Comparison of ENCODE assay signal across 1 cellular context in the genomic region with DNA sequence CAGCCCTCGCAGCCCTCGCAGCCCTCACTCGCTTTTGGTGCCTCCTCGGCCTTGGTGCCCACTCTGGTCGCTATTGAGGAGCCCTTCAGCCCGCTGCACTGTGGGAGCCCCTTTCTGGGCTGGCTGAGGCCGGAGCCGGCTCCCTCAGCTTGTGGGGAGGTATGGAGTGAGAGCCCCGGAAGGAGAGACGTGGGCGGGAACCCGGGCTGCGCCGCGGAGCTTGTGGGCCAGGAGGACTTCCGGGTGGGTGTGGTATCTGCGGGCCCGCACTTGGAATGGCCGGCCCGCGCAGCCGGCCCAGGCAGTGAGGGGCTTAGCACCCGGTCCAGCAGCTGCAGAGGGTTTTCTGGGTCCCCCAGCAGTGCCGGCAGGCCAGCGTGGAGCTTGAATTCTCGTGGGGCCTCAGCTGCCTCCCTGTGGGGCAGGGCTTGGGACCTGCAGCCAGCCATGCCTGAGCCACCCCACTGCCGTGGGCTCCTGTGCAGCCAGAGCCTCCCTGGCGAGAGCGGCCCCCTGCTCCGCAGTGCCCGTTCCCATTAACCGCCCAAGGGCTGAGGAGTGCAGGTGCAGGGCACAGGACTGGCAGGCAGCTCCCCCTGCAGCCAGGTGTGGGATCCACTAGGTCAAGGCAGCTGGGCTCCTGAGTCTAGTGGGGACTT.
TF ChIP-seq lines count a peak whose summit lies in the region.

No MANE protein-coding gene starts in this region.

TF ChIP-seq in K562, 482 proteins besides CTCF, POLR2A, EP300 and RAD21 (continued from another document and continues in another):
- TF ChIP-seq, protein P1, sequence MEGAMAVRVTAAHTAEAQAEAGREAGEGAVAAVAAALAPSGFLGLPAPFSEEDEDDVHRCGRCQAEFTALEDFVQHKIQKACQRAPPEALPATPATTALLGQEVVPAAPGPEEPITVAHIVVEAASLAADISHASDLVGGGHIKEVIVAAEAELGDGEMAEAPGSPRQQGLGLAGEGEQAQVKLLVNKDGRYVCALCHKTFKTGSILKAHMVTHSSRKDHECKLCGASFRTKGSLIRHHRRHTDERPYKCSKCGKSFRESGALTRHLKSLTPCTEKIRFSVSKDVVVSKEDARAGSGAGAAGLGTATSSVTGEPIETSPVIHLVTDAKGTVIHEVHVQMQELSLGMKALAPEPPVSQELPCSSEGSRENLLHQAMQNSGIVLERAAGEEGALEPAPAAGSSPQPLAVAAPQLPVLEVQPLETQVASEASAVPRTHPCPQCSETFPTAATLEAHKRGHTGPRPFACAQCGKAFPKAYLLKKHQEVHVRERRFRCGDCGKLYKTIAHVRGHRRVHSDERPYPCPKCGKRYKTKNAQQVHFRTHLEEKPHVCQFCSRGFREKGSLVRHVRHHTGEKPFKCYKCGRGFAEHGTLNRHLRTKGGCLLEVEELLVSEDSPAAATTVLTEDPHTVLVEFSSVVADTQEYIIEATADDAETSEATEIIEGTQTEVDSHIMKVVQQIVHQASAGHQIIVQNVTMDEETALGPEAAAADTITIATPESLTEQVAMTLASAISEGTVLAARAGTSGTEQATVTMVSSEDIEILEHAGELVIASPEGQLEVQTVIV (CRISPR knock-in tag; IDR thresholded peaks at IDR 0.05; ENCODE audit: borderline replicate concordance), result no peak
- TF ChIP-seq GTF2A2 (tag; IDR thresholded peaks at IDR 0.05), result no peak
- no peak for TF ChIP-seq BCOR (IDR thresholded peaks at IDR 0.05)
- TF ChIP-seq, protein P2, sequence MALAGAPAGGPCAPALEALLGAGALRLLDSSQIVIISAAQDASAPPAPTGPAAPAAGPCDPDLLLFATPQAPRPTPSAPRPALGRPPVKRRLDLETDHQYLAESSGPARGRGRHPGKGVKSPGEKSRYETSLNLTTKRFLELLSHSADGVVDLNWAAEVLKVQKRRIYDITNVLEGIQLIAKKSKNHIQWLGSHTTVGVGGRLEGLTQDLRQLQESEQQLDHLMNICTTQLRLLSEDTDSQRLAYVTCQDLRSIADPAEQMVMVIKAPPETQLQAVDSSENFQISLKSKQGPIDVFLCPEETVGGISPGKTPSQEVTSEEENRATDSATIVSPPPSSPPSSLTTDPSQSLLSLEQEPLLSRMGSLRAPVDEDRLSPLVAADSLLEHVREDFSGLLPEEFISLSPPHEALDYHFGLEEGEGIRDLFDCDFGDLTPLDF (CRISPR knock-in tag; IDR thresholded peaks at IDR 0.05), result peak; percentile 26; the same call in 1 of the 2 replicates
- no peak for TF ChIP-seq ZFP1 (CRISPR knock-in tag; IDR thresholded peaks at IDR 0.05)
- TF ChIP-seq U2AF1 (optimal IDR thresholded peaks at IDR 0.05; ENCODE audit: low read depth, low read length), result no peak
- TF ChIP-seq POLR2H (tag; IDR thresholded peaks at IDR 0.05; ENCODE audit: low read depth), result peak; percentile 48
- TF ChIP-seq ZSCAN29 (IDR thresholded peaks at IDR 0.05), result no peak
- TF ChIP-seq, protein P3, sequence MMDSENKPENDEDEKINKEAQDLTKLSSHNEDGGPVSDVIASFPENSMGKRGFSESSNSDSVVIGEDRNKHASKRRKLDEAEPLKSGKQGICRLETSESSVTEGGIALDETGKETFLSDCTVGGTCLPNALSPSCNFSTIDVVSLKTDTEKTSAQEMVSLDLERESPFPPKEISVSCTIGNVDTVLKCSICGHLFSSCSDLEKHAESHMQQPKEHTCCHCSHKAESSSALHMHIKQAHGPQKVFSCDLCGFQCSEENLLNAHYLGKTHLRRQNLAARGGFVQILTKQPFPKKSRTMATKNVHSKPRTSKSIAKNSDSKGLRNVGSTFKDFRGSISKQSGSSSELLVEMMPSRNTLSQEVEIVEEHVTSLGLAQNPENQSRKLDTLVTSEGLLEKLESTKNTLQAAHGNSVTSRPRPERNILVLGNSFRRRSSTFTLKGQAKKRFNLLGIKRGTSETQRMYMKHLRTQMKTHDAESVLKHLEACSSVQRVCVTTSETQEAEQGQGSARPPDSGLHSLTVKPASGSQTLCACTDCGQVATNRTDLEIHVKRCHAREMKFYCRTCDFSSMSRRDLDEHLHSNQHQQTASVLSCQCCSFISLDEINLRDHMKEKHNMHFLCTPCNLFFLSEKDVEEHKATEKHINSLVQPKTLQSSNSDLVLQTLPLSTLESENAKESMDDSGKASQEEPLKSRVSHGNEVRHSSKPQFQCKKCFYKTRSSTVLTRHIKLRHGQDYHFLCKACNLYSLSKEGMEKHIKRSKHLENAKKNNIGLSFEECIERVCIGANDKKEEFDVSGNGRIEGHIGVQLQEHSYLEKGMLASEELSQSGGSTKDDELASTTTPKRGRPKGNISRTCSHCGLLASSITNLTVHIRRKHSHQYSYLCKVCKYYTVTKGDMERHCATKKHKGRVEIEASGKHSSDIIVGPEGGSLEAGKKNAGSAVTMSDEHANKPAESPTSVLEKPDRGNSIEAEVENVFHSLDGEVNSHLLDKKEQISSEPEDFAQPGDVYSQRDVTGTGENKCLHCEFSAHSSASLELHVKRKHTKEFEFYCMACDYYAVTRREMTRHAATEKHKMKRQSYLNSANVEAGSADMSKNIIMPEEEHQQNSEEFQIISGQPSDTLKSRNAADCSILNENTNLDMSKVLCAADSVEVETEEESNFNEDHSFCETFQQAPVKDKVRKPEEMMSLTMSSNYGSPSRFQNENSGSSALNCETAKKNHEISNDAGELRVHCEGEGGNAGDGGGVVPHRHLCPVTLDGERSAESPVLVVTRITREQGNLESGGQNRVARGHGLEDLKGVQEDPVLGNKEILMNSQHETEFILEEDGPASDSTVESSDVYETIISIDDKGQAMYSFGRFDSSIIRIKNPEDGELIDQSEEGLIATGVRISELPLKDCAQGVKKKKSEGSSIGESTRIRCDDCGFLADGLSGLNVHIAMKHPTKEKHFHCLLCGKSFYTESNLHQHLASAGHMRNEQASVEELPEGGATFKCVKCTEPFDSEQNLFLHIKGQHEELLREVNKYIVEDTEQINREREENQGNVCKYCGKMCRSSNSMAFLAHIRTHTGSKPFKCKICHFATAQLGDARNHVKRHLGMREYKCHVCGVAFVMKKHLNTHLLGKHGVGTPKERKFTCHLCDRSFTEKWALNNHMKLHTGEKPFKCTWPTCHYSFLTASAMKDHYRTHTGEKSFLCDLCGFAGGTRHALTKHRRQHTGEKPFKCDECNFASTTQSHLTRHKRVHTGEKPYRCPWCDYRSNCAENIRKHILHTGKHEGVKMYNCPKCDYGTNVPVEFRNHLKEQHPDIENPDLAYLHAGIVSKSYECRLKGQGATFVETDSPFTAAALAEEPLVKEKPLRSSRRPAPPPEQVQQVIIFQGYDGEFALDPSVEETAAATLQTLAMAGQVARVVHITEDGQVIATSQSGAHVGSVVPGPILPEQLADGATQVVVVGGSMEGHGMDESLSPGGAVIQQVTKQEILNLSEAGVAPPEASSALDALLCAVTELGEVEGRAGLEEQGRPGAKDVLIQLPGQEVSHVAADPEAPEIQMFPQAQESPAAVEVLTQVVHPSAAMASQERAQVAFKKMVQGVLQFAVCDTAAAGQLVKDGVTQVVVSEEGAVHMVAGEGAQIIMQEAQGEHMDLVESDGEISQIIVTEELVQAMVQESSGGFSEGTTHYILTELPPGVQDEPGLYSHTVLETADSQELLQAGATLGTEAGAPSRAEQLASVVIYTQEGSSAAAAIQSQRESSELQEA (IDR thresholded peaks at IDR 0.05; ENCODE audit: low read depth), result no peak
- peak; percentile 75 for TF ChIP-seq TAF1 (IDR thresholded peaks at IDR 0.05; ENCODE audit: control insufficient read depth, extremely low read depth, insufficient read depth, low read length, severe bottlenecking)
- no peak for TF ChIP-seq JUNB (CRISPR knock-in tag; conservative IDR thresholded peaks at IDR 0.05)
- no peak for TF ChIP-seq ZNF644 (tag; IDR thresholded peaks at IDR 0.05; ENCODE audit: low read depth)
- no peak for TF ChIP-seq ZBTB8A (IDR thresholded peaks at IDR 0.05; ENCODE audit: partially characterized antibody)
- TF ChIP-seq, protein P4, sequence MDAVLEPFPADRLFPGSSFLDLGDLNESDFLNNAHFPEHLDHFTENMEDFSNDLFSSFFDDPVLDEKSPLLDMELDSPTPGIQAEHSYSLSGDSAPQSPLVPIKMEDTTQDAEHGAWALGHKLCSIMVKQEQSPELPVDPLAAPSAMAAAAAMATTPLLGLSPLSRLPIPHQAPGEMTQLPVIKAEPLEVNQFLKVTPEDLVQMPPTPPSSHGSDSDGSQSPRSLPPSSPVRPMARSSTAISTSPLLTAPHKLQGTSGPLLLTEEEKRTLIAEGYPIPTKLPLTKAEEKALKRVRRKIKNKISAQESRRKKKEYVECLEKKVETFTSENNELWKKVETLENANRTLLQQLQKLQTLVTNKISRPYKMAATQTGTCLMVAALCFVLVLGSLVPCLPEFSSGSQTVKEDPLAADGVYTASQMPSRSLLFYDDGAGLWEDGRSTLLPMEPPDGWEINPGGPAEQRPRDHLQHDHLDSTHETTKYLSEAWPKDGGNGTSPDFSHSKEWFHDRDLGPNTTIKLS (IDR thresholded peaks at IDR 0.05; ENCODE audit: borderline replicate concordance, low read depth), result no peak
- TF ChIP-seq, protein P5, sequence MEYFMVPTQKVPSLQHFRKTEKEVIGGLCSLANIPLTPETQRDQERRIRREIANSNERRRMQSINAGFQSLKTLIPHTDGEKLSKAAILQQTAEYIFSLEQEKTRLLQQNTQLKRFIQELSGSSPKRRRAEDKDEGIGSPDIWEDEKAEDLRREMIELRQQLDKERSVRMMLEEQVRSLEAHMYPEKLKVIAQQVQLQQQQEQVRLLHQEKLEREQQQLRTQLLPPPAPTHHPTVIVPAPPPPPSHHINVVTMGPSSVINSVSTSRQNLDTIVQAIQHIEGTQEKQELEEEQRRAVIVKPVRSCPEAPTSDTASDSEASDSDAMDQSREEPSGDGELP (CRISPR knock-in tag; IDR thresholded peaks at IDR 0.05; ENCODE audit: borderline replicate concordance), result peak; percentile 65; the same call in 1 of the 2 replicates
- TF ChIP-seq CSDE1 (IDR thresholded peaks at IDR 0.05), result no peak
- no peak for TF ChIP-seq SP2 (IDR thresholded peaks at IDR 0.05; ENCODE audit: extremely low read depth, low read depth, low read length, poor library complexity, severe bottlenecking)
- no peak for TF ChIP-seq KAT2B (IDR thresholded peaks at IDR 0.05; ENCODE audit: low read depth, low read length)
- TF ChIP-seq ZNF707 (CRISPR knock-in tag; conservative IDR thresholded peaks at IDR 0.05), result no peak
- no peak for TF ChIP-seq RBM15 (IDR thresholded peaks at IDR 0.05; ENCODE audit: insufficient read depth, low read length)
- TF ChIP-seq SMAD4 (CRISPR knock-in tag; conservative IDR thresholded peaks at IDR 0.05), result 0 out of 2 replicates have a peak, but pooled peaks have one; percentile 57
- TF ChIP-seq, protein P6, sequence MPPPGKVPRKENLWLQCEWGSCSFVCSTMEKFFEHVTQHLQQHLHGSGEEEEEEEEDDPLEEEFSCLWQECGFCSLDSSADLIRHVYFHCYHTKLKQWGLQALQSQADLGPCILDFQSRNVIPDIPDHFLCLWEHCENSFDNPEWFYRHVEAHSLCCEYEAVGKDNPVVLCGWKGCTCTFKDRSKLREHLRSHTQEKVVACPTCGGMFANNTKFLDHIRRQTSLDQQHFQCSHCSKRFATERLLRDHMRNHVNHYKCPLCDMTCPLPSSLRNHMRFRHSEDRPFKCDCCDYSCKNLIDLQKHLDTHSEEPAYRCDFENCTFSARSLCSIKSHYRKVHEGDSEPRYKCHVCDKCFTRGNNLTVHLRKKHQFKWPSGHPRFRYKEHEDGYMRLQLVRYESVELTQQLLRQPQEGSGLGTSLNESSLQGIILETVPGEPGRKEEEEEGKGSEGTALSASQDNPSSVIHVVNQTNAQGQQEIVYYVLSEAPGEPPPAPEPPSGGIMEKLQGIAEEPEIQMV (tag; conservative IDR thresholded peaks at IDR 0.05; ENCODE audit: low read depth), result no peak
- no peak for TF ChIP-seq PHF21A (IDR thresholded peaks at IDR 0.05; ENCODE audit: borderline replicate concordance, low read depth)
- TF ChIP-seq EHMT2 (IDR thresholded peaks at IDR 0.05), result 0 out of 2 replicates have a peak, but pooled peaks have one; percentile 69
- TF ChIP-seq, protein P7, sequence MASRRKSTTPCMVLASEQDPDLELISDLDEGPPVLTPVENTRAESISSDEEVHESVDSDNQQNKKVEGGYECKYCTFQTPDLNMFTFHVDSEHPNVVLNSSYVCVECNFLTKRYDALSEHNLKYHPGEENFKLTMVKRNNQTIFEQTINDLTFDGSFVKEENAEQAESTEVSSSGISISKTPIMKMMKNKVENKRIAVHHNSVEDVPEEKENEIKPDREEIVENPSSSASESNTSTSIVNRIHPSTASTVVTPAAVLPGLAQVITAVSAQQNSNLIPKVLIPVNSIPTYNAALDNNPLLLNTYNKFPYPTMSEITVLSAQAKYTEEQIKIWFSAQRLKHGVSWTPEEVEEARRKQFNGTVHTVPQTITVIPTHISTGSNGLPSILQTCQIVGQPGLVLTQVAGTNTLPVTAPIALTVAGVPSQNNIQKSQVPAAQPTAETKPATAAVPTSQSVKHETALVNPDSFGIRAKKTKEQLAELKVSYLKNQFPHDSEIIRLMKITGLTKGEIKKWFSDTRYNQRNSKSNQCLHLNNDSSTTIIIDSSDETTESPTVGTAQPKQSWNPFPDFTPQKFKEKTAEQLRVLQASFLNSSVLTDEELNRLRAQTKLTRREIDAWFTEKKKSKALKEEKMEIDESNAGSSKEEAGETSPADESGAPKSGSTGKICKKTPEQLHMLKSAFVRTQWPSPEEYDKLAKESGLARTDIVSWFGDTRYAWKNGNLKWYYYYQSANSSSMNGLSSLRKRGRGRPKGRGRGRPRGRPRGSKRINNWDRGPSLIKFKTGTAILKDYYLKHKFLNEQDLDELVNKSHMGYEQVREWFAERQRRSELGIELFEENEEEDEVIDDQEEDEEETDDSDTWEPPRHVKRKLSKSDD (conservative IDR thresholded peaks at IDR 0.05; ENCODE audit: low read length), result no peak
- no peak for TF ChIP-seq ZNF354B (CRISPR knock-in tag; IDR thresholded peaks at IDR 0.05)
- no peak for TF ChIP-seq MIER1 (IDR thresholded peaks at IDR 0.05; ENCODE audit: low read depth)
- no peak for TF ChIP-seq ZNF347 (CRISPR knock-in tag; IDR thresholded peaks at IDR 0.05; ENCODE audit: low read depth)
- peak in 1 of 2 experiments; percentile 49; a peak in 1 of 4 replicates for TF ChIP-seq TEAD1 (CRISPR knock-in tag; IDR thresholded peaks at IDR 0.05)
- no peak for TF ChIP-seq HSF4 (CRISPR knock-in tag; IDR thresholded peaks at IDR 0.05; ENCODE audit: borderline replicate concordance)
- no peak for TF ChIP-seq HLTF (IDR thresholded peaks at IDR 0.05)
- TF ChIP-seq, protein P8, sequence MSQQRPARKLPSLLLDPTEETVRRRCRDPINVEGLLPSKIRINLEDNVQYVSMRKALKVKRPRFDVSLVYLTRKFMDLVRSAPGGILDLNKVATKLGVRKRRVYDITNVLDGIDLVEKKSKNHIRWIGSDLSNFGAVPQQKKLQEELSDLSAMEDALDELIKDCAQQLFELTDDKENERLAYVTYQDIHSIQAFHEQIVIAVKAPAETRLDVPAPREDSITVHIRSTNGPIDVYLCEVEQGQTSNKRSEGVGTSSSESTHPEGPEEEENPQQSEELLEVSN (IDR thresholded peaks at IDR 0.05; ENCODE audit: borderline replicate concordance in 1 of 2, extremely low read depth in 1 of 2, insufficient read depth in 1 of 2, insufficient read length in 1 of 2, low read depth in 1 of 2, low read length in 1 of 2, poor library complexity in 1 of 2, severe bottlenecking in 1 of 2), result peak; percentile 78 to 85
- TF ChIP-seq CXXC5 (CRISPR knock-in tag; IDR thresholded peaks at IDR 0.05), result peak; percentile 86
- TF ChIP-seq TCFL5 (CRISPR knock-in tag; conservative IDR thresholded peaks at IDR 0.05), result no peak
- no peak for TF ChIP-seq ZEB2 (IDR thresholded peaks at IDR 0.05)
